39 cellular contexts compared by ENCODE assay signal in genomic region chr10:19876570-19876969, GRCh38.
"Had no signal": no experiment of that assay in that cellular context is flagged by ENCODE, and none has a peak within 500 bp of the region (broad histone marks: within the 10 kb centered on the region; RNA-seq: fewer than 3 reads in every experiment).

No MANE protein-coding gene starts in this region.

- H3K27ac ChIP-seq: adrenal gland, breast epithelium, cardiac muscle cell, epithelial cell of prostate, esophagus squamous epithelium, gastroesophageal sphincter, WERI-Rb-1 had no signal

- H3K27me3 Mint-ChIP-seq: activated B cell treated with CpG ODN at 0.5 μM for 24 hours; activated CD4-positive, alpha-beta memory T cell treated with anti-CD3 and anti-CD28 coated beads for 36 hours; activated CD4-positive, alpha-beta T cell treated with anti-CD3 and anti-CD28 coated beads for 36 hours; activated CD4-positive, alpha-beta T cell treated with anti-CD3 and anti-CD28 coated beads, Interleukin-2, amount 10 ng/mL, durations not matched to agents 24 days and 14 days; activated CD8-positive, alpha-beta memory T cell treated with anti-CD3 and anti-CD28 coated beads, Interleukin-2, amount 10 ng/mL, durations not matched to agents 7 days and 5 days; activated naive CD4-positive, alpha-beta T cell treated with anti-CD3 and anti-CD28 coated beads, Interleukin-2, amount 50 U/mL, for 24 hours; activated naive CD8-positive, alpha-beta T cell treated with anti-CD3 and anti-CD28 coated beads for 36 hours; activated naive CD8-positive, alpha-beta T cell treated with anti-CD3 and anti-CD28 coated beads, Interleukin-2, amount 50 U/mL, for 24 hours; effector memory CD8-positive, alpha-beta T cell; T-cell had no signal

- H3K9me3 ChIP-seq: adrenal gland, ascending aorta, breast epithelium, esophagus squamous epithelium, gastroesophageal sphincter had no signal

- H3K4me3 Mint-ChIP-seq: activated B cell treated with CpG ODN at 0.5 μM for 24 hours; activated CD4-positive, alpha-beta memory T cell treated with anti-CD3 and anti-CD28 coated beads for 36 hours; activated CD4-positive, alpha-beta T cell treated with anti-CD3 and anti-CD28 coated beads for 36 hours; activated CD4-positive, alpha-beta T cell treated with anti-CD3 and anti-CD28 coated beads, Interleukin-2, amount 10 ng/mL, durations not matched to agents 24 days and 14 days; activated CD8-positive, alpha-beta memory T cell treated with anti-CD3 and anti-CD28 coated beads, Interleukin-2, amount 10 ng/mL, durations not matched to agents 7 days and 5 days; activated CD8-positive, alpha-beta T cell treated with anti-CD3 and anti-CD28 coated beads, Interleukin-2, amount 10 ng/mL, durations not matched to agents 7 days and 5 days; activated naive CD4-positive, alpha-beta T cell treated with anti-CD3 and anti-CD28 coated beads for 36 hours; activated naive CD4-positive, alpha-beta T cell treated with anti-CD3 and anti-CD28 coated beads, Interleukin-2, amount 50 U/mL, for 24 hours; activated naive CD8-positive, alpha-beta T cell treated with anti-CD3 and anti-CD28 coated beads for 36 hours; activated naive CD8-positive, alpha-beta T cell treated with anti-CD3 and anti-CD28 coated beads, Interleukin-2, amount 50 U/mL, for 24 hours; activated T-helper 1 cell treated with anti-CD3 and anti-CD28 coated beads, Interleukin-12 subunit alpha, Interleukin-12 subunit beta, Interleukin-2, Interleukin-4 antibody, amounts not matched to agents 30 ng/mL and 10 ng/mL and 1 ng/mL, durations not matched to agents 14 hours and 24 hours and 36 hours; brain; effector memory CD8-positive, alpha-beta T cell; T-cell; T-helper 1 cell treated with Interleukin-12 subunit alpha and Interleukin-12 subunit beta and Interleukin-4 antibody, amounts not matched to agents 30 μg/mL and 1 μg/mL, for 36 hours had no signal

- FAIRE-seq: colon, endothelial cell of umbilical vein had no signal

- DNase-seq: activated B cell treated with CpG ODN at 0.5 μM for 24 hours; activated CD4-positive, alpha-beta memory T cell treated with anti-CD3 and anti-CD28 coated beads for 36 hours; activated CD4-positive, alpha-beta T cell treated with anti-CD3 and anti-CD28 coated beads for 36 hours; activated CD4-positive, alpha-beta T cell treated with anti-CD3 and anti-CD28 coated beads, Interleukin-2, amount 10 ng/mL, durations not matched to agents 24 days and 14 days; activated CD4-positive, CD25-positive, alpha-beta regulatory T cell treated with anti-CD3 and anti-CD28 coated beads, Interleukin-2, amount 50 U/mL, for 72 hours; activated CD8-positive, alpha-beta memory T cell treated with anti-CD3 and anti-CD28 coated beads, Interleukin-2, amount 10 ng/mL, durations not matched to agents 7 days and 5 days; activated CD8-positive, alpha-beta memory T cell treated with anti-CD3 and anti-CD28 coated beads, Interleukin-2, amount 50 U/mL, for 4 hours; activated CD8-positive, alpha-beta T cell treated with anti-CD3 and anti-CD28 coated beads, Interleukin-2, amount 10 ng/mL, durations not matched to agents 7 days and 5 days; activated effector memory CD4-positive, alpha-beta T cell treated with anti-CD3 and anti-CD28 coated beads, Interleukin-2, amount 50 U/mL, for 16 hours; activated naive CD4-positive, alpha-beta T cell treated with anti-CD3 and anti-CD28 coated beads for 36 hours; activated naive CD8-positive, alpha-beta T cell treated with anti-CD3 and anti-CD28 coated beads for 36 hours; activated naive CD8-positive, alpha-beta T cell treated with anti-CD3 and anti-CD28 coated beads, Interleukin-2, amount 50 U/mL, for 24 hours; activated T-cell treated with anti-CD3 and anti-CD28 coated beads, Interleukin-2, amount 50 U/mL, for 1 hour; activated T-cell treated with anti-CD3 and anti-CD28 coated beads, Interleukin-2, amount 50 U/mL, for 48 hours; adrenal gland; central memory CD4-positive, alpha-beta T cell; cerebellar nuclear complex; cortex of kidney; dermis blood vessel endothelial cell; effector CD4-positive, alpha-beta T cell; effector memory CD8-positive, alpha-beta T cell; esophagus squamous epithelium; foreskin melanocyte; SW 1271; T-cell; T1000; WERI-Rb-1 had no signal

- H3K4me1 ChIP-seq: breast epithelium had no signal

- H3K9me3 Mint-ChIP-seq: activated CD4-positive, alpha-beta T cell treated with anti-CD3 and anti-CD28 coated beads, Interleukin-2, amount 10 ng/mL, durations not matched to agents 24 days and 14 days; activated naive CD4-positive, alpha-beta T cell treated with anti-CD3 and anti-CD28 coated beads, Interleukin-2, amount 50 U/mL, for 24 hours; activated naive CD8-positive, alpha-beta T cell treated with anti-CD3 and anti-CD28 coated beads for 36 hours; activated naive CD8-positive, alpha-beta T cell treated with anti-CD3 and anti-CD28 coated beads, Interleukin-2, amount 50 U/mL, for 24 hours; T-helper 1 cell treated with Interleukin-12 subunit alpha and Interleukin-12 subunit beta and Interleukin-4 antibody, amounts not matched to agents 30 μg/mL and 1 μg/mL, for 36 hours had no signal

- H3K27me3 ChIP-seq: adrenal gland, ascending aorta, breast epithelium, cardiac muscle cell, esophagus squamous epithelium, gastroesophageal sphincter had no signal

- H3K4me1 Mint-ChIP-seq: activated B cell treated with CpG ODN at 0.5 μM for 24 hours; activated CD4-positive, alpha-beta T cell treated with anti-CD3 and anti-CD28 coated beads for 36 hours; activated CD4-positive, alpha-beta T cell treated with anti-CD3 and anti-CD28 coated beads, Interleukin-2, amount 10 ng/mL, durations not matched to agents 24 days and 14 days; activated CD8-positive, alpha-beta memory T cell treated with anti-CD3 and anti-CD28 coated beads, Interleukin-2, amount 10 ng/mL, durations not matched to agents 7 days and 5 days; activated naive CD4-positive, alpha-beta T cell treated with anti-CD3 and anti-CD28 coated beads, Interleukin-2, amount 50 U/mL, for 24 hours; activated naive CD8-positive, alpha-beta T cell treated with anti-CD3 and anti-CD28 coated beads for 36 hours; activated naive CD8-positive, alpha-beta T cell treated with anti-CD3 and anti-CD28 coated beads, Interleukin-2, amount 50 U/mL, for 24 hours; T-cell had no signal

- H3K27ac Mint-ChIP-seq: activated B cell treated with CpG ODN at 0.5 μM for 24 hours; activated CD4-positive, alpha-beta memory T cell treated with anti-CD3 and anti-CD28 coated beads for 36 hours; activated CD4-positive, alpha-beta T cell treated with anti-CD3 and anti-CD28 coated beads for 36 hours; activated CD4-positive, alpha-beta T cell treated with anti-CD3 and anti-CD28 coated beads, Interleukin-2, amount 10 ng/mL, durations not matched to agents 24 days and 14 days; activated CD8-positive, alpha-beta memory T cell treated with anti-CD3 and anti-CD28 coated beads, Interleukin-2, amount 10 ng/mL, durations not matched to agents 7 days and 5 days; activated CD8-positive, alpha-beta T cell treated with anti-CD3 and anti-CD28 coated beads, Interleukin-2, amount 10 ng/mL, durations not matched to agents 7 days and 5 days; activated naive CD4-positive, alpha-beta T cell treated with anti-CD3 and anti-CD28 coated beads for 36 hours; activated naive CD4-positive, alpha-beta T cell treated with anti-CD3 and anti-CD28 coated beads, Interleukin-2, amount 50 U/mL, for 24 hours; activated naive CD8-positive, alpha-beta T cell treated with anti-CD3 and anti-CD28 coated beads for 36 hours; activated naive CD8-positive, alpha-beta T cell treated with anti-CD3 and anti-CD28 coated beads, Interleukin-2, amount 50 U/mL, for 24 hours; activated T-helper 1 cell treated with anti-CD3 and anti-CD28 coated beads, Interleukin-12 subunit alpha, Interleukin-12 subunit beta, Interleukin-2, Interleukin-4 antibody, amounts not matched to agents 30 ng/mL and 10 ng/mL and 1 ng/mL, durations not matched to agents 14 hours and 24 hours and 36 hours; activated T-helper 2 cell treated with anti-CD3 and anti-CD28 coated beads, Interferon-gamma antibody, Interleukin-2, Interleukin-4, amounts not matched to agents 10 μg/mL and 5 μg/mL and 100 μg/mL, durations not matched to agents 14 hours and 24 hours and 36 hours; brain; effector memory CD8-positive, alpha-beta T cell; T-cell; T-helper 1 cell treated with Interleukin-12 subunit alpha and Interleukin-12 subunit beta and Interleukin-4 antibody, amounts not matched to agents 30 μg/mL and 1 μg/mL, for 36 hours had no signal

- H3K36me3 Mint-ChIP-seq: activated CD4-positive, alpha-beta memory T cell treated with anti-CD3 and anti-CD28 coated beads for 36 hours; activated CD8-positive, alpha-beta memory T cell treated with anti-CD3 and anti-CD28 coated beads, Interleukin-2, amount 10 ng/mL, durations not matched to agents 7 days and 5 days; activated naive CD4-positive, alpha-beta T cell treated with anti-CD3 and anti-CD28 coated beads, Interleukin-2, amount 50 U/mL, for 24 hours; activated naive CD8-positive, alpha-beta T cell treated with anti-CD3 and anti-CD28 coated beads for 36 hours; brain; T-cell had no signal

- H3K4me3 ChIP-seq: adrenal gland, breast epithelium, cardiac muscle cell, esophagus squamous epithelium, gastroesophageal sphincter had no signal

- H3K36me3 ChIP-seq: adrenal gland, ascending aorta, breast epithelium, cardiac muscle cell, esophagus squamous epithelium, gastroesophageal sphincter, WERI-Rb-1 had no signal
